9 cellular contexts compared by ENCODE assay signal in genomic region chr19:16071072-16071691, GRCh38. TPM values are rescaled to one million over a fixed set of nuclear protein-coding genes. Genes with fewer than 3 reads are reported as not detected.
DNase-seq lines count a peak whose midpoint lies in the region; ATAC-seq and TF ChIP-seq lines count a peak whose summit lies in the region.
"Had no signal": no experiment of that assay in that cellular context is flagged by ENCODE, and none has a peak within 500 bp of the region (broad histone marks: within the 10 kb centered on the region; RNA-seq: fewer than 3 reads in every experiment).

No MANE protein-coding gene starts in this region.

- WGBS in GM23248 (ENCODE audit: low coverage in 1 of 2, low lambda C conversion rate in 2 of 2, missing lambda C conversion rate in 2 of 2), 2 experiments, result 97 to 100% methylated on average over 9 of the region's 9 CpGs
- 70 to 91% (median 83%) methylated on average over 5 to 9 of the region's 9 CpGs for WGBS in spleen, 5 donors

- H3K4me1 ChIP-seq in GM23248 (ENCODE audit: insufficient read depth) (peaks cover 26% of the 10 kb centered on the region), left lung (peaks cover 15 to 63% of the 10 kb centered on the region in 2 donors), spleen (peaks cover 24 to 84% (median 67%) of the 10 kb centered on the region in 6 donors)

- no peak overlapping the region for H3K4me3 ChIP-seq in GM23248
- no peak overlapping the region for H3K4me3 ChIP-seq in SU-DHL-6 (ENCODE audit: insufficient read depth, low read length, poor library complexity, severe bottlenecking)
- no peak overlapping the region for H3K4me3 ChIP-seq in left lung
- H3K4me3 ChIP-seq in spleen, result peak overlapping the region in 4 of 8 donors; percentile 16 to 70 (median 56)

- H3K27ac ChIP-seq in GM23248 (peak overlapping the region; percentile 69), SU-DHL-6 (ENCODE audit: low read depth, low read length) (peak overlapping the region; percentile 68), left lung (peak overlapping the region; percentile 76 to 88), spleen (peak overlapping the region; percentile 85 to 100 (median 94))

- 0 out of 2 replicates have a peak overlapping the region, but pooled peaks have one; percentile 61 for H3K9ac ChIP-seq in GM23248
- H3K9ac ChIP-seq in SU-DHL-6 (ENCODE audit: low read length), result 0 out of 2 replicates have a peak overlapping the region, but pooled peaks have one; percentile 3

- in situ Hi-C loops in GM23248 (cut with MboI), result no loop called here

- H3K9me3 ChIP-seq in GM23248 (ENCODE audit: low read depth) (no peaks in the 10 kb centered on the region), SU-DHL-6 (ENCODE audit: insufficient read depth, low read length) (no peaks in the 10 kb centered on the region), left lung (no peaks in the 10 kb centered on the region), spleen (no peaks in the 10 kb centered on the region)

- H3K27me3 ChIP-seq in GM23248 (replicated peaks; ENCODE audit: insufficient read depth) (no peaks in the 10 kb centered on the region), SU-DHL-6 (ENCODE audit: low read length) (no peaks in the 10 kb centered on the region), left lung (no peaks in the 10 kb centered on the region), spleen (replicated peaks in 1 of 7) (no peaks in the 10 kb centered on the region)

- no peaks in the 10 kb centered on the region for H4K20me1 ChIP-seq in GM23248 (ENCODE audit: insufficient read depth)
- no peaks in the 10 kb centered on the region for H4K20me1 ChIP-seq in SU-DHL-6 (ENCODE audit: low read depth, low read length)

- H2AFZ ChIP-seq in GM23248 (0 out of 2 replicates have a peak overlapping the region, but pooled peaks have one; percentile 77), SU-DHL-6 (ENCODE audit: low read depth, low read length, severe bottlenecking) (no peak overlapping the region)

- H3K4me2 ChIP-seq in GM23248 (ENCODE audit: unreplicated experiment), result peak overlapping the region; percentile 61
- H3K4me2 ChIP-seq in SU-DHL-6 (ENCODE audit: low read depth, low read length, poor library complexity, severe bottlenecking), result peak overlapping the region; percentile 16

- H3K9me2 ChIP-seq in GM23248 (ENCODE audit: insufficient read depth) (no peaks in the 10 kb centered on the region), SU-DHL-6 (replicated peaks; ENCODE audit: insufficient read depth, low read length) (no peaks in the 10 kb centered on the region)

- H3F3A ChIP-seq in GM23248 (ENCODE audit: insufficient read depth), result peaks cover 49% of the 10 kb centered on the region
- peaks cover 24% of the 10 kb centered on the region for H3F3A ChIP-seq in SU-DHL-6 (ENCODE audit: insufficient read depth)

- no peak for DNase-seq in GM23248
- peak in 1 of 2 donors; percentile 19 for DNase-seq in left lung
- DNase-seq in spleen, result no peak
- no peak for DNase-seq in NCI-H1092 (lab: John Stamatoyannopoulos, UW)
- no peak for DNase-seq in GM19240 (ENCODE audit: insufficient read length, low spot score)
- no peak for DNase-seq in NCI-H510A treated with DMSO at 0.1 percent for 48 hours (lab: John Stamatoyannopoulos, UW)
- no peak for DNase-seq in SIG-M5 (lab: John Stamatoyannopoulos, UW)
- DNase-seq: NCI-H1105 treated with DMSO at 0.1 percent for 48 hours had no signal

- peaks cover 74% of the 10 kb centered on the region for H3K79me2 ChIP-seq in GM23248 (ENCODE audit: insufficient read depth)
- H3K79me2 ChIP-seq in SU-DHL-6 (ENCODE audit: insufficient read depth, low read length), result no peaks in the 10 kb centered on the region

- TF ChIP-seq POLR2A in spleen (IDR thresholded peaks at IDR 0.05), result no peak

- no peak for TF ChIP-seq CTCF in SU-DHL-6 (IDR thresholded peaks at IDR 0.05; ENCODE audit: insufficient read depth, low read length, poor library complexity, severe bottlenecking)
- TF ChIP-seq CTCF in left lung (IDR thresholded peaks at IDR 0.05), result no peak
- TF ChIP-seq CTCF in spleen (IDR thresholded peaks at IDR 0.05 in 8 of 11, conservative IDR thresholded peaks at IDR 0.05 in 3 of 11), result no peak

- intact Hi-C loops in left lung (cut with DNase I) (no loop called here), spleen (cut with DNase I; ENCODE audit: low total_unique reads) (no loop called here)

- ATAC-seq in left lung, result no peak

- no peaks in the 10 kb centered on the region for H3K36me3 ChIP-seq in GM23248 (ENCODE audit: low read depth)
- H3K36me3 ChIP-seq in SU-DHL-6 (ENCODE audit: low read length), result no peaks in the 10 kb centered on the region
- H3K36me3 ChIP-seq in left lung, result no peaks in the 10 kb centered on the region
- H3K36me3 ChIP-seq in spleen, result peaks cover 0 to 6% (median 0%) of the 10 kb centered on the region in 6 donors

RNA-seq across cellular contexts. Expression of gene TPM4, which starts 5.1 kb away (rescaled TPM):
- 1,413 and 1,469 TPM in 2 replicates for total RNA-seq in GM23248 (2014; rRNA removed; shearing (Covaris generic))
- polyA plus RNA-seq in GM23248 (2016; fragmentation: Nextera tagmentation; extraction: Ambion mirVana) (1,408 and 1,423 TPM in 2 replicates), spleen (100 to 1,000 TPM; 181 to 403 (median 238) TPM)
- total RNA-seq in left lung (100 to 1,000 TPM; 437 to 536 TPM), spleen (100 to 1,000 TPM; 352 to 760 (median 443) TPM)

RNA-seq across cellular contexts. Expression of gene RAB8A, which starts 40.5 kb away (rescaled TPM):
- total RNA-seq in GM23248 (2014; rRNA removed; shearing (Covaris generic)), result 29.5 and 42.6 TPM in 2 replicates
- polyA plus RNA-seq in GM23248 (2016; fragmentation: Nextera tagmentation; extraction: Ambion mirVana) (106 and 112 TPM in 2 replicates), spleen (10 to 100 TPM; 31.5 to 45.5 (median 34.0) TPM)
- total RNA-seq in left lung (10 to 100 TPM; 70.7 to 88.8 TPM), spleen (100 to 1,000 TPM in 2 of 7 donors, 10 to 100 TPM in 5; 71.9 to 104 (median 89.8) TPM)
